Comparison of ENCODE assay signal across 12 cellular contexts in the genomic region with DNA sequence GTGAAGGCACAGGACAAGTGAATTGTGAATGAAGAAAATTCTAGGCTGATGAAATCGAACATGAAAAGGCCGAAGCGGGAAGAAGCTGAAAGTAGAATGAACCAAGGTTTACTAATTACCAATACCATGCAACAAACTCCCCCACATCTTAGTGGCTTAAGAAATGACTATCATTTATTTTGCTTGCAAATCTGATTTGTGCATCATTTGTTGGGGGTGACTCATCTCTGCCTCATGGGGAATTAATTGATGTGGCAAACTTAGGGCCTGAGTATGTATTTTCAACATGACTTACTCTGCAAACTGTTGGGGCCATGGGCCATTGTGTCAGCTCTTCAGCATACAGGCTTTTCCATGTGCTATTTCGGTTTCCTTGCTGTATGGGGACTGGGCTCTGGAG. TPM values are rescaled to one million over a fixed set of nuclear protein-coding genes. Genes with fewer than 3 reads are reported as not detected.
DNase-seq lines count a peak whose midpoint lies in the region; ATAC-seq and TF ChIP-seq lines count a peak whose summit lies in the region.
"Had no signal": no experiment of that assay in that cellular context is flagged by ENCODE, and none has a peak within 500 bp of the region (broad histone marks: within the 10 kb centered on the region; RNA-seq: fewer than 3 reads in every experiment).

No MANE protein-coding gene starts in this region.

- H3K36me3 Mint-ChIP-seq in natural killer cell treated with Interleukin-12 subunit alpha and Interleukin-12 subunit beta and Interleukin-15 and Interleukin-18, amount 100 ng/mL, for 72 hours, result no peaks in the 10 kb centered on the region
- H3K36me3 Mint-ChIP-seq in natural killer cell (no peaks in the 10 kb centered on the region), activated B cell treated with CpG ODN at 0.5 μM for 24 hours (ENCODE audit: low read depth) (no peaks in the 10 kb centered on the region)
- H3K36me3 Mint-ChIP-seq in stimulated activated naive CD8-positive, alpha-beta T cell treated with anti-CD3 and anti-CD28 coated beads, Interleukin-15, Interleukin-2, amounts not matched to agents 100 ng/mL and 50 ng/mL, for 24 hours (ENCODE audit: low read depth), result no peaks in the 10 kb centered on the region

- no peak for DNase-seq in natural killer cell treated with Interleukin-12 subunit alpha and Interleukin-12 subunit beta and Interleukin-15 and Interleukin-18, amount 100 ng/mL, for 72 hours (ENCODE audit: low spot score)
- no peak for DNase-seq in natural killer cell
- no peak for DNase-seq in activated B cell treated with CpG ODN at 0.5 μM for 24 hours
- peak; percentile 23 for DNase-seq in fibroblast of peridontal ligament (ENCODE audit: extremely low read depth)
- DNase-seq: head of caudate nucleus, NCI-H1436 treated with DMSO at 0.1 percent for 48 hours, Right ventricle myocardium superior had no signal

- no peak overlapping the region for H3K27ac Mint-ChIP-seq in natural killer cell treated with Interleukin-12 subunit alpha and Interleukin-12 subunit beta and Interleukin-15 and Interleukin-18, amount 100 ng/mL, for 72 hours
- H3K27ac Mint-ChIP-seq in natural killer cell (no peak overlapping the region), activated B cell treated with CpG ODN at 0.5 μM for 24 hours (peak overlapping the region; percentile 38)
- peak overlapping the region; percentile 63 for H3K27ac Mint-ChIP-seq in stimulated activated naive CD8-positive, alpha-beta T cell treated with anti-CD3 and anti-CD28 coated beads, Interleukin-15, Interleukin-2, amounts not matched to agents 100 ng/mL and 50 ng/mL, for 24 hours

- TF ChIP-seq CTCF in natural killer cell (IDR thresholded peaks at IDR 0.05) (no peak), activated B cell treated with CpG ODN at 0.5 μM for 24 hours (IDR thresholded peaks at IDR 0.05) (no peak)

- ATAC-seq in natural killer cell treated with Interleukin-12 subunit alpha and Interleukin-12 subunit beta and Interleukin-15 and Interleukin-18, amount 100 ng/mL, for 72 hours, result peak; percentile 50 to 88
- no peak for ATAC-seq in natural killer cell
- peak; percentile 55 for ATAC-seq in activated B cell treated with CpG ODN at 0.5 μM for 24 hours (ENCODE audit: low read depth)
- ATAC-seq in GM18511 (IDR thresholded peaks at IDR 0.05; ENCODE audit: unreplicated experiment), result no peak
- no peak for ATAC-seq in HG03280 (IDR thresholded peaks at IDR 0.05; ENCODE audit: unreplicated experiment)
- ATAC-seq in GM18519 (IDR thresholded peaks at IDR 0.05; ENCODE audit: low FRiP score, unreplicated experiment), result no peak

- H3K27me3 Mint-ChIP-seq in natural killer cell treated with Interleukin-12 subunit alpha and Interleukin-12 subunit beta and Interleukin-15 and Interleukin-18, amount 100 ng/mL, for 72 hours, result peaks cover 0 to 3% of the 10 kb centered on the region in 2 donors
- peaks cover 0 to 6% of the 10 kb centered on the region in 2 donors for H3K27me3 Mint-ChIP-seq in natural killer cell (ENCODE audit: low read depth in 2 of 2)
- H3K27me3 Mint-ChIP-seq in activated B cell treated with CpG ODN at 0.5 μM for 24 hours, result no peaks in the 10 kb centered on the region
- peaks cover 20% of the 10 kb centered on the region for H3K27me3 Mint-ChIP-seq in stimulated activated naive CD8-positive, alpha-beta T cell treated with anti-CD3 and anti-CD28 coated beads, Interleukin-15, Interleukin-2, amounts not matched to agents 100 ng/mL and 50 ng/mL, for 24 hours

- no peak overlapping the region for H3K4me3 Mint-ChIP-seq in natural killer cell treated with Interleukin-12 subunit alpha and Interleukin-12 subunit beta and Interleukin-15 and Interleukin-18, amount 100 ng/mL, for 72 hours
- no peak overlapping the region for H3K4me3 Mint-ChIP-seq in natural killer cell
- no peak overlapping the region for H3K4me3 Mint-ChIP-seq in activated B cell treated with CpG ODN at 0.5 μM for 24 hours
- no peak overlapping the region for H3K4me3 Mint-ChIP-seq in stimulated activated naive CD8-positive, alpha-beta T cell treated with anti-CD3 and anti-CD28 coated beads, Interleukin-15, Interleukin-2, amounts not matched to agents 100 ng/mL and 50 ng/mL, for 24 hours

- POLR2A ChIA-PET in activated B cell treated with CpG ODN at 0.5 μM for 24 hours (lab: Charles Lee), result interaction anchor here (0.6 to 1.7 kb wide), 4 partner anchors 9 to 1960 kb away, joined by 3 to 5 read pairs (median 3); no protein-coding TSS in a partner anchor

- no peaks in the 10 kb centered on the region for H3K9me3 Mint-ChIP-seq in natural killer cell treated with Interleukin-12 subunit alpha and Interleukin-12 subunit beta and Interleukin-15 and Interleukin-18, amount 100 ng/mL, for 72 hours
- H3K9me3 Mint-ChIP-seq in natural killer cell (no peaks in the 10 kb centered on the region), activated B cell treated with CpG ODN at 0.5 μM for 24 hours (no peaks in the 10 kb centered on the region)
- H3K9me3 Mint-ChIP-seq in stimulated activated naive CD8-positive, alpha-beta T cell treated with anti-CD3 and anti-CD28 coated beads, Interleukin-15, Interleukin-2, amounts not matched to agents 100 ng/mL and 50 ng/mL, for 24 hours, result no peaks in the 10 kb centered on the region

- intact Hi-C loops in natural killer cell (cut with micrococcal nuclease), result no loop called here
- intact Hi-C loops in activated B cell treated with CpG ODN at 0.5 μM for 24 hours (cut with micrococcal nuclease), result no loop called here

- peaks cover 3 to 9% of the 10 kb centered on the region in 2 donors for H3K4me1 Mint-ChIP-seq in natural killer cell treated with Interleukin-12 subunit alpha and Interleukin-12 subunit beta and Interleukin-15 and Interleukin-18, amount 100 ng/mL, for 72 hours (ENCODE audit: low read depth in 2 of 2)
- no peaks in the 10 kb centered on the region for H3K4me1 Mint-ChIP-seq in natural killer cell
- peaks cover 29% of the 10 kb centered on the region for H3K4me1 Mint-ChIP-seq in activated B cell treated with CpG ODN at 0.5 μM for 24 hours
- H3K4me1 Mint-ChIP-seq in stimulated activated naive CD8-positive, alpha-beta T cell treated with anti-CD3 and anti-CD28 coated beads, Interleukin-15, Interleukin-2, amounts not matched to agents 100 ng/mL and 50 ng/mL, for 24 hours (ENCODE audit: low read depth), result peaks cover 14% of the 10 kb centered on the region

- CTCF ChIA-PET in activated B cell treated with CpG ODN at 0.5 μM for 24 hours (lab: Charles Lee), result no interaction called here

RNA-seq across cellular contexts. Expression of a gene that starts 26.8 kb away (rescaled TPM):
- total RNA-seq in natural killer cell treated with Interleukin-12 subunit alpha and Interleukin-12 subunit beta and Interleukin-15 and Interleukin-18, amount 100 ng/mL, for 72 hours, result under 1 TPM in 1 of 2 donors, not detected in 1; 0.73 TPM
- total RNA-seq in natural killer cell (not detected), activated B cell treated with CpG ODN at 0.5 μM for 24 hours (0.11 and 0.32 TPM in 2 replicates)
- total RNA-seq: myocyte had no signal

Comparison
In these comparisons a context has a peak if more than half of its experiments do, and no peak if none do; other contexts are left out.
1. ATAC-seq: peak in natural killer cell treated with Interleukin-12 subunit alpha and Interleukin-12 subunit beta and Interleukin-15 and Interleukin-18, amount 100 ng/mL, for 72 hours (2 of 2) and activated B cell treated with CpG ODN at 0.5 μM for 24 hours (single experiment); none in natural killer cell (0 of 3), GM18511 (single experiment), HG03280 (single experiment) and GM18519 (single experiment).
2. H3K27ac Mint-ChIP-seq: peak in activated B cell treated with CpG ODN at 0.5 μM for 24 hours (single experiment) and stimulated activated naive CD8-positive, alpha-beta T cell treated with anti-CD3 and anti-CD28 coated beads, Interleukin-15, Interleukin-2, amounts not matched to agents 100 ng/mL and 50 ng/mL, for 24 hours (single experiment); none in natural killer cell treated with Interleukin-12 subunit alpha and Interleukin-12 subunit beta and Interleukin-15 and Interleukin-18, amount 100 ng/mL, for 72 hours (0 of 2) and natural killer cell (0 of 2).